ENCODE assay signal across 8 cellular contexts in genomic region chr17:1186923-1187771, GRCh38. TPM values are rescaled to one million over a fixed set of nuclear protein-coding genes. Genes with fewer than 3 reads are reported as not detected.
DNase-seq lines count a peak whose midpoint lies in the region; ATAC-seq and TF ChIP-seq lines count a peak whose summit lies in the region.

No MANE protein-coding gene starts in this region.

- peak; percentile 98 for ATAC-seq in effector memory CD8-positive, alpha-beta T cell (replicated peaks)
- ATAC-seq in GM18517 (IDR thresholded peaks at IDR 0.05; ENCODE audit: unreplicated experiment): no peak

- H3K9me3 Mint-ChIP-seq in effector memory CD8-positive, alpha-beta T cell: no peaks in the 10 kb centered on the region

- H4K20me1 ChIP-seq in GM23248 (ENCODE audit: insufficient read depth): no peaks in the 10 kb centered on the region

- H3K27me3 ChIP-seq in AG04450 (ENCODE audit: control insufficient read depth, insufficient read depth, low read length) (peaks cover 17% of the 10 kb centered on the region), GM23248 (replicated peaks; ENCODE audit: insufficient read depth) (peaks cover 16% of the 10 kb centered on the region)

- H3K36me3 Mint-ChIP-seq in effector memory CD8-positive, alpha-beta T cell (ENCODE audit: insufficient read depth): peaks cover 2% of the 10 kb centered on the region

- in situ Hi-C loops in GM23248 (cut with MboI): no loop called here

- CTCF ChIA-PET in AG04450 (lab: Charles Lee): interaction anchor here (0.6 to 4.9 kb wide), 22 partner anchors 8 to 185 kb away, joined by 3 to 111 read pairs (median 4); no protein-coding TSS in a partner anchor

- H3K9me3 ChIP-seq in AG04450 (ENCODE audit: control insufficient read depth, insufficient read depth, low read length) (no peaks in the 10 kb centered on the region; the same call in 1 of the 2 replicates), GM23248 (ENCODE audit: low read depth) (no peaks in the 10 kb centered on the region)

- peak; percentile 100 for TF ChIP-seq CTCF in AG04450 (IDR thresholded peaks at IDR 0.05; ENCODE audit: low read depth, low read length)

- H3K27ac ChIP-seq in AG04450 (ENCODE audit: low read depth, low read length): no peak overlapping the region
- peak overlapping the region; percentile 36 for H3K27ac ChIP-seq in GM23248

- H3K79me2 ChIP-seq in GM23248 (ENCODE audit: insufficient read depth): no peaks in the 10 kb centered on the region

- H3K36me3 ChIP-seq in GM23248 (ENCODE audit: low read depth): no peaks in the 10 kb centered on the region

- no peaks in the 10 kb centered on the region for H3K9me2 ChIP-seq in GM23248 (ENCODE audit: insufficient read depth)

- peaks cover 5 to 15% of the 10 kb centered on the region in 2 donors for H3K27me3 Mint-ChIP-seq in effector memory CD8-positive, alpha-beta T cell

- H3F3A ChIP-seq in GM23248 (ENCODE audit: insufficient read depth): peaks cover 5% of the 10 kb centered on the region; the same call in 1 of the 2 replicates

- no peak overlapping the region for H3K27ac Mint-ChIP-seq in effector memory CD8-positive, alpha-beta T cell

- H3K4me1 Mint-ChIP-seq in effector memory CD8-positive, alpha-beta T cell (ENCODE audit: low read depth in 2 of 2): peaks cover 8 to 15% of the 10 kb centered on the region in 2 donors

- peak overlapping the region; percentile 77 for H2AFZ ChIP-seq in GM23248

- H3K4me3 Mint-ChIP-seq in effector memory CD8-positive, alpha-beta T cell: no peak overlapping the region

- DNase-seq in AG04450 (ENCODE audit: low read depth, low spot score) (peak; percentile 79), GM23248 (peak; percentile 91), NCI-H82 treated with DMSO at 0.1 percent for 48 hours (lab: John Stamatoyannopoulos, UW; ENCODE audit: unreplicated experiment) (peak; percentile 65), medulla oblongata (ENCODE audit: extremely low spot score) (peak; percentile 86)
- peak; percentile 90 for DNase-seq in activated CD8-positive, alpha-beta memory T cell treated with anti-CD3 and anti-CD28 coated beads for 24 hours
- DNase-seq in effector memory CD8-positive, alpha-beta T cell: peak; percentile 70 to 77 (median 71)
- DNase-seq in stimulated activated CD8-positive, alpha-beta memory T cell treated with anti-CD3 and anti-CD28 coated beads, Interleukin-12 subunit alpha, Interleukin-12 subunit beta, amount 100 ng/mL, for 24 hours (ENCODE audit: extremely low read depth): peak; percentile 37

- POLR2A ChIA-PET in AG04450 (lab: Yijun Ruan, JAX): interaction anchor here (1.4 kb wide), 1 partner anchor 48 kb away, joined by 5 read pairs; no protein-coding TSS in a partner anchor

- peaks cover 15% of the 10 kb centered on the region for H3K4me1 ChIP-seq in GM23248 (ENCODE audit: insufficient read depth)

- H3K4me3 ChIP-seq in AG04450 (ENCODE audit: low read depth, low read length) (peak overlapping the region; percentile 27), GM23248 (0 out of 2 replicates have a peak overlapping the region, but pooled peaks have one; percentile 35)

- 13% methylated on average over 30 to 34 of the region's 34 CpGs for WGBS in GM23248 (ENCODE audit: low coverage in 1 of 2, low lambda C conversion rate in 2 of 2, missing lambda C conversion rate in 2 of 2), 2 experiments

- H3K4me2 ChIP-seq in GM23248 (ENCODE audit: unreplicated experiment): peak overlapping the region; percentile 32

- H3K9ac ChIP-seq in GM23248: peak overlapping the region; percentile 1; the same call in 1 of the 2 replicates

RNA-seq across cellular contexts. Expression of gene ABR, which starts 7.4 kb away (rescaled TPM):
- polyA plus RNA-seq in AG04450 (2011; rRNA removed): 64.3 and 71.2 TPM in 2 replicates
- 94.2 and 133 TPM in 2 replicates for polyA minus RNA-seq in AG04450 (2011; rRNA and poly(A)+ RNA removed)
- 31.0 and 38.2 TPM in 2 replicates for total RNA-seq in GM23248 (2014; rRNA removed; shearing (Covaris generic))
- polyA plus RNA-seq in GM23248 (2016; fragmentation: Nextera tagmentation; extraction: Ambion mirVana): 24.4 and 26.7 TPM in 2 replicates

Comparison
In these comparisons a context has a peak if more than half of its experiments do, and no peak if none do; other contexts are left out.
1. DNase-seq: peak in every context shown above with its lines; median percentile 91 in GM23248; 90 in activated CD8-positive, alpha-beta memory T cell treated with anti-CD3 and anti-CD28 coated beads for 24 hours; 86 in medulla oblongata; 79 in AG04450; 71 in effector memory CD8-positive, alpha-beta T cell; 65 in NCI-H82 treated with DMSO at 0.1 percent for 48 hours; 37 in stimulated activated CD8-positive, alpha-beta memory T cell treated with anti-CD3 and anti-CD28 coated beads, Interleukin-12 subunit alpha, Interleukin-12 subunit beta, amount 100 ng/mL, for 24 hours.